In genomic region chr16:71282943-71283342, GRCh38 we compare ENCODE assay signal across 25 cellular contexts.
"Had no signal": no experiment of that assay in that cellular context is flagged by ENCODE, and none has a peak within 500 bp of the region (broad histone marks: within the 10 kb centered on the region; RNA-seq: fewer than 3 reads in every experiment).

No MANE protein-coding gene starts in this region.

- DNase-seq: colonic mucosa; dorsolateral prefrontal cortex; effector CD8-positive, alpha-beta T cell; gastrocnemius medialis; heart right ventricle; hypothalamus; islet precursor cell; left cardiac atrium; left ventricle myocardium superior; mesendoderm; naive B cell; sigmoid colon; stimulated activated CD4-positive, alpha-beta T cell treated with anti-CD3 and anti-CD28 coated beads, Interleukin-2, amount 100 ng/mL, for 24 hours; stimulated activated CD4-positive, alpha-beta T cell treated with anti-CD3 and anti-CD28 coated beads, Interleukin-4, amount 100 ng/mL, for 4 hours; stimulated activated naive B cell treated with anti-CD40 and anti-IgM and Interleukin-4, amounts not matched to agents 10 μg/mL and 1 μg/mL and 100 μg/mL, for 72 hours; stomach; substantia nigra; transverse colon had no signal

- H2AFZ ChIP-seq: parathyroid adenoma had no signal

- H3K36me3 ChIP-seq: prostate gland had no signal

- H3K4me1 ChIP-seq: colonic mucosa, prostate gland had no signal

- H3K9me3 ChIP-seq: colonic mucosa, esophagus muscularis mucosa, gastrocnemius medialis, prostate gland, right atrium auricular region, sigmoid colon, stomach, thoracic aorta, transverse colon had no signal

- H3K4me3 ChIP-seq: colonic mucosa, dorsolateral prefrontal cortex, esophagus muscularis mucosa, gastrocnemius medialis, heart right ventricle, lung, prostate gland, right atrium auricular region, sigmoid colon, skin epidermis, stomach, thoracic aorta, transverse colon had no signal

- H3K79me2 ChIP-seq: parathyroid adenoma had no signal

- H3K9ac ChIP-seq: parathyroid adenoma had no signal

- H3K27me3 ChIP-seq: colonic mucosa, dorsolateral prefrontal cortex, esophagus muscularis mucosa, gastrocnemius medialis, heart right ventricle, right atrium auricular region, sigmoid colon, stomach, transverse colon had no signal

- H3K27ac ChIP-seq: colonic mucosa, dorsolateral prefrontal cortex, esophagus muscularis mucosa, gastrocnemius medialis, heart right ventricle, parathyroid adenoma, prostate gland, right atrium auricular region, sigmoid colon, skin epidermis, stomach, thoracic aorta, transverse colon had no signal
